1 cellular context compared by ENCODE assay signal in the genomic region with DNA sequence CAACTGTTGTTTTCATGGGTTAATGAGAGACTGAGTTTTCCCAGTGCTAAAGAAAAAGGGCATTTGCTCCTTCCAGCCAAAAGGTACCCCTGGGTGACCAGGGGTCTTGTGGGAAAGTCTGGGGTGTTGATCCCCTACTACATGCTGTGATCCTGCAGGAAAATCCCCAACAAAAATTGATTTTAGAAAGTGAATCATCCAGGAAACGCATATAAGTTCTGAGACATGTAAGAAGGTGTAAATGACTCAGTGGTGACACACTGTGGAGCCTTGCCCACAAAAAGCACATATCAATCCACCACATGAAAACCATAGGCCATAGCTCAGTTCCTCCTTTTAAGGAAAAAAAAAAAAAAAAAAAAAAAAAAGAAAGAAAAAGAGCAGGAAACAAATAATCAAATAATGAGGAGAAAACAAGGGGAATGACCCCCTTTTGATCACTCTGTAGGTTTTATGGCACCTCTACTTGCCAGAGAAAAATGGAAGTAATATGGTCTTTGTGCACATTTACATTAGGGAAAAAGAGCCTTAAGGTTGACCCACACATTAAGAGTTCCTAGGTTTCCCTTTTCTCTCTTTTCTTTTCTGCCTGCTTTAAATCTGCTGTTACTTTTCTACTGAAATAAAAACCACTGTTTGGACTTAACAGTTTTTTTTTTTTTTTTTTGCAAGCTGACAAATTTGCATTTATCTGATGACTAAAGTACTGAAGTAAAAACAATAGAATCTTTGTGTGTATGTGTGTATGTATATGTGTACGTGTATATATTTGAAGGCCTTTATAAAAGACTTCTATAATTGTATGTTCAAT.
TF ChIP-seq lines count a peak whose summit lies in the region.

No MANE protein-coding gene starts in this region.

TF ChIP-seq in HCT116, 20 proteins besides CTCF, POLR2A, EP300 and RAD21 (continued from another document):
- no peak; the same call in 1 of the 2 replicates for TF ChIP-seq ELF1 (IDR thresholded peaks at IDR 0.05; ENCODE audit: borderline replicate concordance, low read depth)
- TF ChIP-seq SRF (IDR thresholded peaks at IDR 0.05; ENCODE audit: low read depth) = peak; percentile 97
- TF ChIP-seq FOSL1 (IDR thresholded peaks at IDR 0.05; ENCODE audit: low read depth) = peak; percentile 100
